24 cellular contexts compared by ENCODE assay signal in genomic region chr10:43001427-43001795, GRCh38.
A peak's percentile ranks its signal among the peaks of the same experiment; 100 is the strongest.
DNase-seq lines count a peak whose midpoint lies in the region; ATAC-seq, FAIRE-seq and TF ChIP-seq lines count a peak whose summit lies in the region.
"Had no signal": no experiment of that assay in that cellular context is flagged by ENCODE, and none has a peak within 500 bp of the region (broad histone marks: within the 10 kb centered on the region; RNA-seq: fewer than 3 reads in every experiment).

No MANE protein-coding gene starts in this region.

- WGBS in H1 (ENCODE audit: extremely low coverage in 1 of 2, insufficient coverage in 1 of 2, insufficient read length in 1 of 2, insufficient replicate concordance in 2 of 2, low coverage in 1 of 2, low lambda C conversion rate in 2 of 2, missing lambda C conversion rate in 1 of 2), 2 experiments = 80% methylated on average over 3 of the region's 3 CpGs; no CpG with 5 or more reads in 1 of the 2 experiments
- 100% methylated on average over 1 of the region's 3 CpGs for WGBS in esophagus muscularis mucosa

- H2AFZ ChIP-seq in H1 (ENCODE audit: low read length) (no peak overlapping the region), PC-9 (no peak overlapping the region)
- H2AFZ ChIP-seq: GM23248 had no signal

- H4K5ac ChIP-seq in H1 (ENCODE audit: insufficient read length, low read depth, low read length) = no peak overlapping the region

- DNase-seq in H1 (ENCODE audit: low read depth in 1 of 2, low spot score in 2 of 2) = no peak
- peak; percentile 90 for DNase-seq in esophagus muscularis mucosa (ENCODE audit: extremely low spot score)
- peak; percentile 49 for DNase-seq in mesenteric fat pad (ENCODE audit: low spot score)
- no peak for DNase-seq in PC-9
- DNase-seq in CD4-positive, alpha-beta memory T cell = no peak
- DNase-seq: 8988T; ACHN; AML-193; BE2C; Calu3; CD4-positive, alpha-beta T cell; COR-L47; DMS53; DMS79 treated with DMSO at 0.1 percent for 48 hours; GF-D8; GM23248; H9 had no signal

- peaks cover 0 to 2% (median 0%) of the 10 kb centered on the region in 4 experiments; a peak in 1 of 7 replicates for H3K4me1 ChIP-seq in H1 (replicated peaks in 1 of 4; ENCODE audit: control insufficient read depth in 3 of 4, insufficient read depth in 4 of 4, low read length in 3 of 4)
- H3K4me1 ChIP-seq in esophagus muscularis mucosa = no peaks in the 10 kb centered on the region
- H3K4me1 ChIP-seq in PC-9 (replicated peaks; ENCODE audit: insufficient read depth) = no peaks in the 10 kb centered on the region
- no peaks in the 10 kb centered on the region for H3K4me1 ChIP-seq in CD4-positive, alpha-beta memory T cell (ENCODE audit: insufficient read depth, low read length)
- H3K4me1 ChIP-seq: A549 had no signal

- H3K4ac ChIP-seq in H1 (replicated peaks; ENCODE audit: insufficient read length, low read depth, low read length) = no peak overlapping the region

- no peaks in the 10 kb centered on the region for H3F3A ChIP-seq in PC-9 (ENCODE audit: insufficient read depth, low read depth)

- intact Hi-C loops in esophagus muscularis mucosa (cut with DNase I) (no loop called here), PC-9 (cut with micrococcal nuclease; ENCODE audit: unreplicated experiment) (no loop called here)
- intact Hi-C loops in CD4-positive, alpha-beta memory T cell (cut with micrococcal nuclease) = no loop called here

- no peak overlapping the region for H2BK120ac ChIP-seq in H1 (replicated peaks; ENCODE audit: low read depth, low read length)

- no peaks in the 10 kb centered on the region for H3K79me2 ChIP-seq in H1 (ENCODE audit: control insufficient read depth in 1 of 2, insufficient read depth in 2 of 2, low read length in 2 of 2)
- H3K79me2 ChIP-seq in PC-9 (ENCODE audit: low read depth) = no peaks in the 10 kb centered on the region

- TF ChIP-seq POLR2A in H1 (IDR thresholded peaks at IDR 0.05; ENCODE audit: control extremely low read depth in 1 of 2, low read depth in 2 of 2, low read length in 2 of 2) (no peak), esophagus muscularis mucosa (IDR thresholded peaks at IDR 0.05; ENCODE audit: low read depth) (no peak)

- H3K36me3 Mint-ChIP-seq in CD4-positive, alpha-beta memory T cell = no peaks in the 10 kb centered on the region
- H3K36me3 Mint-ChIP-seq: CD14-positive monocyte had no signal

- 0 out of 2 replicates have a peak overlapping the region, but pooled peaks have one; percentile 32 for H2BK20ac ChIP-seq in H1 (ENCODE audit: low read length)

- POLR2A ChIA-PET in H1 (lab: Charles Lee; ENCODE audit: partially characterized antibody) = interaction anchor here (1.3 kb wide), 1 partner anchor 9 kb away, joined by 3 read pairs; no protein-coding TSS in a partner anchor
- POLR2A ChIA-PET in PC-9 (lab: Charles Lee; ENCODE audit: unreplicated experiment) = no interaction called here
- POLR2A ChIA-PET in CD4-positive, alpha-beta memory T cell (lab: Charles Lee; ENCODE audit: partially characterized antibody) = no interaction called here

- H3K79me1 ChIP-seq in H1 (ENCODE audit: low read depth, low read length) = no peaks in the 10 kb centered on the region

- H2BK5ac ChIP-seq in H1 (ENCODE audit: low read depth, low read length) = no peak overlapping the region

- no peak overlapping the region for H3K18ac ChIP-seq in H1 (ENCODE audit: extremely low read depth, low read length)

- H3K23me2 ChIP-seq in H1 (ENCODE audit: low read depth, low read length) = no peaks in the 10 kb centered on the region

- H3K9me3 ChIP-seq in H1 (ENCODE audit: insufficient read depth in 2 of 2, low read depth in 1 of 2, low read length in 1 of 2) (no peaks in the 10 kb centered on the region), esophagus muscularis mucosa (no peaks in the 10 kb centered on the region), PC-9 (ENCODE audit: insufficient read depth, low read depth) (no peaks in the 10 kb centered on the region)
- no peaks in the 10 kb centered on the region for H3K9me3 ChIP-seq in CD4-positive, alpha-beta memory T cell (ENCODE audit: control insufficient read depth in 1 of 2, low read length in 2 of 2)
- H3K9me3 ChIP-seq: A549, BE2C had no signal

- ATAC-seq in HG02870 (IDR thresholded peaks at IDR 0.05; ENCODE audit: unreplicated experiment) = no peak
- ATAC-seq: A549, HCT116 had no signal

- H3K4me3 Mint-ChIP-seq in CD4-positive, alpha-beta memory T cell = no peak overlapping the region
- H3K4me3 Mint-ChIP-seq: CD14-positive monocyte; CD4-positive, alpha-beta T cell; H9 had no signal

- no peak overlapping the region for H2BK15ac ChIP-seq in H1 (ENCODE audit: low read length)

- no peak overlapping the region for H2AK5ac ChIP-seq in H1 (ENCODE audit: low read depth, low read length)

- no peak for TF ChIP-seq EP300 in H1 (IDR thresholded peaks at IDR 0.05; ENCODE audit: borderline replicate concordance in 1 of 2, low read depth in 2 of 2, low read length in 2 of 2)
- no peak for TF ChIP-seq EP300 in esophagus muscularis mucosa (IDR thresholded peaks at IDR 0.05)

- no peaks in the 10 kb centered on the region for H3K4me1 Mint-ChIP-seq in CD4-positive, alpha-beta memory T cell
- H3K4me1 Mint-ChIP-seq: CD14-positive monocyte, H9 had no signal

- TF ChIP-seq RAD21 in H1 (IDR thresholded peaks at IDR 0.05 in 1 of 2, conservative IDR thresholded peaks at IDR 0.05 in 1 of 2; ENCODE audit: low read depth in 2 of 2, low read length in 2 of 2) = no peak

- H3K27ac ChIP-seq in H1 (ENCODE audit: low read depth, low read length) (no peak overlapping the region), esophagus muscularis mucosa (replicated peaks in 1 of 4) (no peak overlapping the region), PC-9 (no peak overlapping the region)
- no peak overlapping the region for H3K27ac ChIP-seq in CD4-positive, alpha-beta memory T cell (ENCODE audit: low read depth, low read length)
- H3K27ac ChIP-seq: A549; BLaER1 treated with 17β-estradiol and CSF1 and Interleukin-3, amounts not matched to agents 10 nM and 100 nM; GM23248 had no signal

- no peak overlapping the region for H2BK12ac ChIP-seq in H1 (ENCODE audit: low read depth, low read length)

- H3K4me2 ChIP-seq in H1 (ENCODE audit: insufficient read depth in 1 of 2, low read depth in 2 of 2, low read length in 2 of 2) (no peak overlapping the region), PC-9 (no peak overlapping the region)
- H3K4me2 ChIP-seq: A549; BLaER1 treated with 17β-estradiol and CSF1 and Interleukin-3, amounts not matched to agents 10 nM and 100 nM had no signal

- CTCF ChIA-PET in H1 (lab: Charles Lee; ENCODE audit: partially characterized antibody) (interaction anchor here (1.0 kb wide), 1 partner anchor 30 kb away, joined by 4 read pairs; no protein-coding TSS in a partner anchor), PC-9 (lab: Charles Lee) (no interaction called here)
- CTCF ChIA-PET in CD4-positive, alpha-beta memory T cell (lab: Charles Lee; ENCODE audit: partially characterized antibody) = no interaction called here

- no TSS peak for BruUV-seq in PC-9 (replicated peaks; lab: Mats Ljungman, UMichigan)

- no peaks in the 10 kb centered on the region for H3K9me3 Mint-ChIP-seq in CD4-positive, alpha-beta memory T cell
- H3K9me3 Mint-ChIP-seq: CD14-positive monocyte; CD4-positive, alpha-beta T cell; H9 had no signal

- peaks cover 1 to 4% of the 10 kb centered on the region in 2 donors for H3K27me3 Mint-ChIP-seq in CD4-positive, alpha-beta memory T cell

- no peak overlapping the region for H3K9ac ChIP-seq in H1 (replicated peaks in 1 of 4; ENCODE audit: extremely low read depth in 1 of 4, low read depth in 3 of 4, low read length in 3 of 4)
- H3K9ac ChIP-seq: BLaER1 treated with 17β-estradiol and CSF1 and Interleukin-3, amounts not matched to agents 10 nM and 100 nM; GM23248 had no signal

- H3K27ac Mint-ChIP-seq in CD4-positive, alpha-beta memory T cell = no peak overlapping the region
- H3K27ac Mint-ChIP-seq: CD4-positive, alpha-beta T cell; H9 had no signal

- no peak overlapping the region for H3K56ac ChIP-seq in H1 (replicated peaks; ENCODE audit: insufficient read length, low read depth, low read length)

- no peak overlapping the region for H4K91ac ChIP-seq in H1 (replicated peaks; ENCODE audit: insufficient read length, low read length)

- H3K36me3 ChIP-seq in H1 (ENCODE audit: control insufficient read depth in 2 of 4, insufficient read depth in 4 of 4, low read length in 3 of 4) (no peaks in the 10 kb centered on the region), esophagus muscularis mucosa (no peaks in the 10 kb centered on the region), PC-9 (ENCODE audit: low read depth) (no peaks in the 10 kb centered on the region)
- no peaks in the 10 kb centered on the region for H3K36me3 ChIP-seq in CD4-positive, alpha-beta memory T cell (ENCODE audit: insufficient read depth, low read length)
- H3K36me3 ChIP-seq: BE2C; BLaER1 treated with 17β-estradiol and CSF1 and Interleukin-3, amounts not matched to agents 10 nM and 100 nM had no signal

- no peaks in the 10 kb centered on the region; the same call in 1 of the 2 replicates for H3K9me2 ChIP-seq in PC-9 (ENCODE audit: insufficient read depth)

- TF ChIP-seq CTCF in H1 (IDR thresholded peaks at IDR 0.05; ENCODE audit: control extremely low read depth in 1 of 3, insufficient read depth in 1 of 3, low read depth in 1 of 3, low read length in 3 of 3) (no peak), esophagus muscularis mucosa (IDR thresholded peaks at IDR 0.05) (no peak), PC-9 (conservative IDR thresholded peaks at IDR 0.05) (no peak)

- FAIRE-seq in H1 (lab: Jason Lieb, UNC) = no peak
- FAIRE-seq: A549, GM12891, GM18507 had no signal

- no peaks in the 10 kb centered on the region for H3K27me3 ChIP-seq in H1 (replicated peaks in 1 of 4; ENCODE audit: control insufficient read depth in 3 of 4, extremely low read depth in 1 of 4, insufficient read depth in 3 of 4, low read length in 3 of 4)
- peaks cover 0 to 6% (median 0%) of the 10 kb centered on the region in 4 donors for H3K27me3 ChIP-seq in esophagus muscularis mucosa
- no peaks in the 10 kb centered on the region for H3K27me3 ChIP-seq in PC-9 (ENCODE audit: insufficient read depth, low read depth)
- H3K27me3 ChIP-seq in CD4-positive, alpha-beta memory T cell (ENCODE audit: insufficient read depth, low read length) = no peaks in the 10 kb centered on the region
- H3K27me3 ChIP-seq: BE2C; BLaER1 treated with 17β-estradiol and CSF1 and Interleukin-3, amounts not matched to agents 10 nM and 100 nM had no signal

- H3K4me3 ChIP-seq in H1 (ENCODE audit: extremely low read depth in 1 of 4, insufficient read depth in 2 of 4, low read depth in 3 of 4, low read length in 4 of 4) = no peak overlapping the region
- H3K4me3 ChIP-seq in esophagus muscularis mucosa = no peak overlapping the region
- H3K4me3 ChIP-seq in PC-9 = no peak overlapping the region
- no peak overlapping the region for H3K4me3 ChIP-seq in CD4-positive, alpha-beta memory T cell (ENCODE audit: low read length in 2 of 2)
- H3K4me3 ChIP-seq: A549; BLaER1 treated with 17β-estradiol and CSF1 and Interleukin-3, amounts not matched to agents 10 nM and 100 nM; GM23248 had no signal

- no peak overlapping the region for H4K8ac ChIP-seq in H1 (ENCODE audit: extremely low read depth, insufficient read depth, low read length)

- H3K23ac ChIP-seq in H1 (ENCODE audit: insufficient read length) = no peak overlapping the region

- no peak overlapping the region for H3K14ac ChIP-seq in H1 (ENCODE audit: insufficient read length)

- H4K20me1 ChIP-seq in H1 (replicated peaks in 1 of 2; ENCODE audit: control insufficient read depth in 1 of 2, insufficient read depth in 2 of 2, low read length in 2 of 2) (no peaks in the 10 kb centered on the region), PC-9 (ENCODE audit: insufficient read depth) (no peaks in the 10 kb centered on the region)
- H4K20me1 ChIP-seq: BLaER1 treated with 17β-estradiol and CSF1 and Interleukin-3, amounts not matched to agents 10 nM and 100 nM had no signal

Comparison
In these comparisons a context has a peak if more than half of its experiments do, and no peak if none do; other contexts are left out.
1. DNase-seq: peak in esophagus muscularis mucosa (single experiment) and mesenteric fat pad (single experiment); none in H1 (0 of 2), PC-9 (0 of 2) and CD4-positive, alpha-beta memory T cell (0 of 5).